Comparison of ENCODE assay signal across 30 cellular contexts in the genomic region with DNA sequence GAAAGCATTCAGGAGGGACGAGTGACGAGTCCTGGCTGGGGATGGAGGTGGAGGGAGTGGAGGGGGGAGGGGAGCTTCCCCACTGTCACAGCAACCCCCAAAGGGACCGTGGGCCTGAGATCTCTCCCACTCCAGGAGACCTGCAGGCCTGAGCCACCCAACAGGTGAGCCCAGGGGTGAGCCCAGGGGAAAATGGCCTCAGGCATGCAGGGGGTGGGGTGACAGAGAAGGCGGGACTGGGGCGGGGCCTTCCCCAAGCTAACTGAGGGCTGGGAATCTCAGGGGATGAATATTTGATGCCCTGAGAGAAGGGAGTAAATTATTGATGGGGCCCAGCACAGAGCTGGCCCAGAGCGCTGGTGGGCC. TPM values are rescaled to one million over a fixed set of nuclear protein-coding genes. Genes with fewer than 3 reads are reported as not detected.
DNase-seq lines count a peak whose midpoint lies in the region; ATAC-seq and TF ChIP-seq lines count a peak whose summit lies in the region.
"Had no signal": no experiment of that assay in that cellular context is flagged by ENCODE, and none has a peak within 500 bp of the region (broad histone marks: within the 10 kb centered on the region; RNA-seq: fewer than 3 reads in every experiment).

No MANE protein-coding gene starts in this region.

- H3K27me3 ChIP-seq in neural progenitor cell (peaks cover 44% of the 10 kb centered on the region), aorta (ENCODE audit: control insufficient read depth in 1 of 2, insufficient read depth in 2 of 2, low read length in 1 of 2) (no peaks in the 10 kb centered on the region)

- ATAC-seq in aorta (ENCODE audit: low FRiP score) = no peak

- 60 to 72% methylated on average over 6 of the region's 6 CpGs for WGBS in aorta, 2 donors

- H3K4me1 Mint-ChIP-seq in neural progenitor cell = peaks cover 20% of the 10 kb centered on the region
- H3K4me1 Mint-ChIP-seq: activated naive CD8-positive, alpha-beta T cell treated with anti-CD3 and anti-CD28 coated beads for 36 hours had no signal

- H3K4me1 ChIP-seq in neural progenitor cell (peaks cover 21% of the 10 kb centered on the region), aorta (ENCODE audit: control insufficient read depth in 1 of 2, insufficient read depth in 2 of 2, low read length in 2 of 2) (no peaks in the 10 kb centered on the region)

- H3F3A ChIP-seq in neural progenitor cell (ENCODE audit: low read depth) = no peaks in the 10 kb centered on the region

- H3K27ac ChIP-seq in neural progenitor cell = no peak overlapping the region
- no peak overlapping the region for H3K27ac ChIP-seq in aorta (ENCODE audit: low read depth in 1 of 2, low read length in 2 of 2)
- H3K27ac ChIP-seq: ovary, Peyer's patch, right atrium auricular region, tibial artery, VCaP had no signal

- no peaks in the 10 kb centered on the region for H3K9me3 ChIP-seq in neural progenitor cell (ENCODE audit: low read depth)
- no peaks in the 10 kb centered on the region for H3K9me3 ChIP-seq in aorta (ENCODE audit: control insufficient read depth, low read length)
- H3K9me3 ChIP-seq: ovary, Peyer's patch, right atrium auricular region, tibial artery had no signal

- no peaks in the 10 kb centered on the region for H3K79me2 ChIP-seq in neural progenitor cell (ENCODE audit: low read depth)

- no peak overlapping the region for H3K9ac ChIP-seq in neural progenitor cell

- H3K36me3 Mint-ChIP-seq in neural progenitor cell = no peaks in the 10 kb centered on the region
- H3K36me3 Mint-ChIP-seq: activated naive CD8-positive, alpha-beta T cell treated with anti-CD3 and anti-CD28 coated beads for 36 hours had no signal

- intact Hi-C loops in aorta (cut with DNase I) = no loop called here

- peaks cover 3% of the 10 kb centered on the region for H4K20me1 ChIP-seq in neural progenitor cell (ENCODE audit: low read depth)

- H3K4me3 ChIP-seq in epithelial cell of esophagus (ENCODE audit: low read length) = peak overlapping the region; percentile 29
- no peak overlapping the region for H3K4me3 ChIP-seq in neural progenitor cell
- no peak overlapping the region for H3K4me3 ChIP-seq in aorta (ENCODE audit: low read length in 2 of 2)
- H3K4me3 ChIP-seq: ovary, Peyer's patch, right atrium auricular region, tibial artery had no signal

- no peak overlapping the region for H3K4me2 ChIP-seq in neural progenitor cell

- H3K4me3 Mint-ChIP-seq in neural progenitor cell = no peak overlapping the region
- H3K4me3 Mint-ChIP-seq: activated naive CD8-positive, alpha-beta T cell treated with anti-CD3 and anti-CD28 coated beads for 36 hours; stimulated activated naive CD8-positive, alpha-beta T cell treated with anti-CD3 and anti-CD28 coated beads, Interleukin-15, amount 100 ng/mL, for 72 hours; T-helper 1 cell treated with Interleukin-12 subunit alpha and Interleukin-12 subunit beta and Interleukin-4 antibody, amounts not matched to agents 30 μg/mL and 1 μg/mL, for 36 hours had no signal

- TF ChIP-seq CTCF in epithelial cell of esophagus (IDR thresholded peaks at IDR 0.05; ENCODE audit: insufficient read depth, low read depth, low read length, missing control alignments) (no peak), neural progenitor cell (IDR thresholded peaks at IDR 0.05) (no peak)

- H3K9me3 Mint-ChIP-seq in neural progenitor cell = no peaks in the 10 kb centered on the region
- H3K9me3 Mint-ChIP-seq: activated naive CD8-positive, alpha-beta T cell treated with anti-CD3 and anti-CD28 coated beads for 36 hours; stimulated activated naive CD8-positive, alpha-beta T cell treated with anti-CD3 and anti-CD28 coated beads, Interleukin-15, amount 100 ng/mL, for 72 hours; T-helper 1 cell treated with Interleukin-12 subunit alpha and Interleukin-12 subunit beta and Interleukin-4 antibody, amounts not matched to agents 30 μg/mL and 1 μg/mL, for 36 hours had no signal

- H3K36me3 ChIP-seq in neural progenitor cell = no peaks in the 10 kb centered on the region
- H3K36me3 ChIP-seq in aorta (ENCODE audit: control insufficient read depth in 1 of 2, insufficient read depth in 2 of 2, low read length in 1 of 2) = no peaks in the 10 kb centered on the region
- H3K36me3 ChIP-seq: ovary, Peyer's patch, right atrium auricular region, tibial artery had no signal

- no peak overlapping the region for H2AFZ ChIP-seq in neural progenitor cell (replicated peaks)

- H3K27ac Mint-ChIP-seq in neural progenitor cell = peak overlapping the region; percentile 51
- H3K27ac Mint-ChIP-seq: activated naive CD8-positive, alpha-beta T cell treated with anti-CD3 and anti-CD28 coated beads for 36 hours; stimulated activated naive CD8-positive, alpha-beta T cell treated with anti-CD3 and anti-CD28 coated beads, Interleukin-15, amount 100 ng/mL, for 72 hours; T-helper 1 cell treated with Interleukin-12 subunit alpha and Interleukin-12 subunit beta and Interleukin-4 antibody, amounts not matched to agents 30 μg/mL and 1 μg/mL, for 36 hours had no signal

- peaks cover 41% of the 10 kb centered on the region for H3K27me3 Mint-ChIP-seq in neural progenitor cell (ENCODE audit: insufficient read depth, low read depth)

- DNase-seq in NCI-H1436 (lab: John Stamatoyannopoulos, UW) (peak; percentile 45), NCI-H1436 treated with DMSO at 0.1 percent for 48 hours (lab: John Stamatoyannopoulos, UW) (no peak), NCI-H146 (lab: John Stamatoyannopoulos, UW) (peak; percentile 46), epithelial cell of esophagus (ENCODE audit: low read depth) (no peak), neural progenitor cell (ENCODE audit: low spot score) (no peak), inferior parietal cortex (ENCODE audit: extremely low spot score) (no peak), NOMO-1 treated with dmso at 0.1 percent for 144 hours (lab: John Stamatoyannopoulos, UW; ENCODE audit: unreplicated experiment) (no peak), aorta (no peak)
- DNase-seq: activated CD8-positive, alpha-beta memory T cell treated with anti-CD3 and anti-CD28 coated beads, Interleukin-2, amount 50 U/mL, for 4 hours; activated naive CD8-positive, alpha-beta T cell treated with anti-CD3 and anti-CD28 coated beads for 36 hours; COR-L47; foreskin melanocyte; hypothalamus; KBM-7; NCI-H1694 treated with DMSO at 0.1 percent for 48 hours; NCI-H226; NK-92 treated with Interleukin-12 subunit alpha and Interleukin-12 subunit beta, amount 100 ng/mL, for 24 hours; Peyer's patch; stimulated activated naive CD8-positive, alpha-beta T cell treated with anti-CD3 and anti-CD28 coated beads, Interleukin-15, amount 100 ng/mL, for 72 hours; tibial artery had no signal

RNA-seq across cellular contexts. Expression of a gene that starts 2.4 kb away (rescaled TPM):
- total RNA-seq in neural progenitor cell (ENCODE audit: low replicate concordance) (0.25 TPM in 1 of 2 replicates, not detected in the other), aorta (not detected)
- polyA plus RNA-seq in aorta = under 1 TPM in 1 of 2 donors, not detected in 1; 0.13 TPM
- total RNA-seq: activated naive CD8-positive, alpha-beta T cell treated with anti-CD3 and anti-CD28 coated beads for 36 hours; cerebellum; epithelial cell of proximal tubule; kidney epithelial cell; myocyte had no signal
- polyA plus RNA-seq: BJ had no signal

RNA-seq across cellular contexts. Expression of a gene that starts 3.4 kb away (rescaled TPM):
- total RNA-seq in neural progenitor cell (ENCODE audit: low replicate concordance) (not detected in 2 replicates), aorta (not detected)
- under 1 TPM in 1 of 2 donors, not detected in 1; 0.25 TPM for polyA plus RNA-seq in aorta
- total RNA-seq: activated naive CD8-positive, alpha-beta T cell treated with anti-CD3 and anti-CD28 coated beads for 36 hours; cerebellum; epithelial cell of proximal tubule; H4; kidney epithelial cell; myocyte; ovary; right atrium auricular region had no signal
- polyA plus RNA-seq: BJ, ovary had no signal

RNA-seq across cellular contexts. Expression of a gene that starts 15.0 kb away (rescaled TPM):
- total RNA-seq in neural progenitor cell (ENCODE audit: low replicate concordance) (not detected in 2 replicates), aorta (not detected)
- polyA plus RNA-seq in aorta = 1 to 10 TPM in 1 of 2 donors, not detected in 1; 1.8 TPM
- total RNA-seq: activated naive CD8-positive, alpha-beta T cell treated with anti-CD3 and anti-CD28 coated beads for 36 hours; cerebellum; epithelial cell of proximal tubule; H4; kidney epithelial cell; myocyte; ovary; right atrium auricular region had no signal
- polyA plus RNA-seq: BJ, ovary had no signal

RNA-seq across cellular contexts. Expression of a gene that starts 27.2 kb away (rescaled TPM):
- total RNA-seq in neural progenitor cell (ENCODE audit: low replicate concordance) (0.36 TPM in 1 of 2 replicates, not detected in the other), aorta (not detected)
- polyA plus RNA-seq in aorta = 1 to 10 TPM in 1 of 2 donors, not detected in 1; 4.1 TPM
- total RNA-seq: activated naive CD8-positive, alpha-beta T cell treated with anti-CD3 and anti-CD28 coated beads for 36 hours; epithelial cell of proximal tubule; H4; kidney epithelial cell; myocyte; right atrium auricular region had no signal
- polyA plus RNA-seq: BJ had no signal

RNA-seq across cellular contexts. Expression of a gene that starts 47.9 kb away (rescaled TPM):
- total RNA-seq in neural progenitor cell (ENCODE audit: low replicate concordance) (7.4 and 25.3 TPM in 2 replicates), aorta (1 to 10 TPM; 4.0 to 6.6 TPM)
- 10 to 100 TPM in 1 of 2 donors, 1 to 10 TPM in 1; 8.1 to 18.1 TPM for polyA plus RNA-seq in aorta

Comparison
In these comparisons a context has a peak if more than half of its experiments do, and no peak if none do; other contexts are left out.
1. DNase-seq: peak in NCI-H1436 (single experiment) and NCI-H146 (single experiment); none in NCI-H1436 treated with DMSO at 0.1 percent for 48 hours (single experiment), epithelial cell of esophagus (single experiment), neural progenitor cell (single experiment), inferior parietal cortex (single experiment), NOMO-1 treated with dmso at 0.1 percent for 144 hours (single experiment) and aorta (0 of 2).